Comparison of ENCODE assay signal across 1 cellular context in the genomic region with DNA sequence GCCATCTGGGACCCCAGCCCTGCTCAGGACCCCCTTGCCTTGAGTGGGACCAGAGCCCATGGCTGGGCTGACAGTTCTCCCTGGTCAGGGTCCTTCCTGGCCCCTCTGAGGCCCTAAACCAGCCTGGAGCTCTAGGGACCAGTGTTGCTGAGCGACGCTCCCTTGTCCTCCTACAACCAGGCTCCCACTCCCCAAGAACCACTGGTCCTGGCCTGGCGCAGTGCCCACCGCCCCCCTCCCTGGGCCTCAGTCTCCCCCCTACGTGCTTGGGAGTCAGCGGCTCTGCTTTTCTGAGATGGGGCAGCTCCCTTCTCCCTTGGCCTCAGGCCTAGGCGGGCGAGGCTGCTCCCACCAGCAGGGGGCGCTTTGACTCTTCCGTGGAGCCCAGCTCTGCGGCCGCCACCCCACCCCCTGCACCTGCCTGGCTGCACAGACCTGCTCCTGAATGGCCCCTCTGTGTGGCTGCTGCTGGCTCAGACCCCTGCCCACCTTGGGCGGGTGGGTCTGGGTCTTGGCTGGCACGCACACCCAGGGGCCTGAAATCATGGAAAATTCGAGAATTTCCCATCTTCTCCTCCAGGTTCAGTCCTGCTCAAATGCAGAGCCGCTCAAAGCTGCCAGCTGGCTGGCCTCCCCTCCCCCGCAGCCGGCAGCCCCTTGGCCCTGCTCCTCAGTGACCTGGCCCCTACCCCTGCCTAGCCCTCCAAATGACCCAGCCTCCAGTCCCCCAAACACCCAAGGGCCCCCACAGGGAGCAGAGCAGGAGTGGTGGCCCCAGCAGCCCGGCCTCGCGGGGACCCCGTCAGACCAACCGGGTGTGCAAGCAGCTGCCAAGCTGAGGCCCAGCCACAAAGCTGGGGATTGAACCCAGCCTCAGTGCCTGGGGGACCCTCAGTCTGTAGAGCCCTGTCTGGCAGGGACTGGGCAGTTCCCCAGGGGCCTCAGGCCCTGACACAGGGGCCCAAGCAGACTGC.
TF ChIP-seq lines count a peak whose summit lies in the region.

No MANE protein-coding gene starts in this region.

TF ChIP-seq in HCT116, 20 proteins besides CTCF, POLR2A, EP300 and RAD21:
- TF ChIP-seq SP1 (IDR thresholded peaks at IDR 0.05; ENCODE audit: low read depth): no peak
- TF ChIP-seq YY1 (IDR thresholded peaks at IDR 0.05; ENCODE audit: extremely low read depth, insufficient replicate concordance, low read depth, low read length): peak; percentile 20
